ENCODE assay signal across 18 cellular contexts in genomic region chr5:12623408-12623807, GRCh38.
"Had no signal": no experiment of that assay in that cellular context is flagged by ENCODE, and none has a peak within 500 bp of the region (broad histone marks: within the 10 kb centered on the region; RNA-seq: fewer than 3 reads in every experiment).

No MANE protein-coding gene starts in this region.

- H3K27ac ChIP-seq: left lung, neutrophil, transverse colon had no signal

- ATAC-seq: left lung; naive thymus-derived CD8-positive, alpha-beta T cell had no signal

- H3K27ac Mint-ChIP-seq: naive thymus-derived CD8-positive, alpha-beta T cell had no signal

- H3K36me3 Mint-ChIP-seq: naive thymus-derived CD8-positive, alpha-beta T cell had no signal

- H3K9me3 ChIP-seq: neutrophil had no signal

- H3K27me3 Mint-ChIP-seq: naive thymus-derived CD8-positive, alpha-beta T cell had no signal

- H3K4me1 Mint-ChIP-seq: naive thymus-derived CD8-positive, alpha-beta T cell had no signal

- H3K4me3 ChIP-seq: left lung, transverse colon had no signal

- H3K27me3 ChIP-seq: left lung, neutrophil, transverse colon had no signal

- H3K4me1 ChIP-seq: left lung, transverse colon had no signal

- DNase-seq: activated CD4-positive, alpha-beta T cell treated with anti-CD3 and anti-CD28 coated beads, Interleukin-2, amount 50 U/mL, for 4 hours; activated CD4-positive, CD25-positive, alpha-beta regulatory T cell treated with anti-CD3 and anti-CD28 coated beads, Interleukin-2, amount 50 U/mL, for 72 hours; activated naive CD4-positive, alpha-beta T cell; activated T-cell treated with anti-CD3 and anti-CD28 coated beads for 4 hours; anterior cingulate cortex; effector CD8-positive, alpha-beta T cell; foreskin melanocyte; head of caudate nucleus; kidney; left lung; naive thymus-derived CD8-positive, alpha-beta T cell; stimulated activated CD4-positive, alpha-beta T cell treated with anti-CD3 and anti-CD28 coated beads, Interleukin-12 subunit alpha, Interleukin-12 subunit beta, amount 100 ng/mL, for 4 hours; stimulated activated CD4-positive, alpha-beta T cell treated with anti-CD3 and anti-CD28 coated beads, Interleukin-2, amount 100 ng/mL, for 24 hours; stimulated activated naive CD4-positive, alpha-beta T cell; T-helper 1 cell; T1000; transverse colon had no signal

- H3K4me3 Mint-ChIP-seq: naive thymus-derived CD8-positive, alpha-beta T cell had no signal

- H3K36me3 ChIP-seq: left lung, neutrophil, transverse colon had no signal
